2 cellular contexts compared by ENCODE assay signal in the genomic region with DNA sequence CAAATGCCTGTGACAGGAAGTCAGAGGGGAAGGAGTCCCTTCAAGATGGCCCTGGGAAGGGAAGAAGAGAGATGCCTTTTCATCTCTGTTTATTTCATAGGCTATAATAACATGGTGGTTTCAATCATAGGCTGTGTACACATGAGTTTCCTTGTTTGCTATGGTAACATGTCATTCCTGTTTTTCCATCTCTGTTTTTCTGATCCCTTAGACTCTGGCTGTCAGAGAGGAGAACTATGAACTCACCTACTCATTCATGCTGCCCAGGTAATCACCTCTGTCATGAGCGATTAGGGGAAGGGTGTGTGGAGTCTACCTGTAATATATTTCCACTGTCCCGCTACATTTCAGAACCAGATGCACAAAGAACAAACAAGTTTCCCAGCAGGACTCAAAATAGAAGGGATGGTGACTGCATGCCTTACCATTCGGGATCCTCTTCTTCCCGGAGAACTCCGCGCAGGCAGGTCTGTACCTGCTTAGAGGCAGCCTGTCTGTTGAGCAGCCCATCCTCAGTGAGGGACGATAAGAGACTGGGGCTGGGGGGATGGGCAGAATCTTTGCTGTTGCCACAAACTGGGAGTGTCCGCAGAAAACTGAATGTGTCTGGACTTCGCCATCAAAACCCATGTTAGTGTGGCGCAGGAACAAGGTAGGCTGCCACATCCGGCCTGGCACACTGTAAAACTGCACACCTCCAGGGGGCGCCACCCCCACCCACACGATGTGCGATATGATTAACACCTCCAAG.
A peak's percentile ranks its signal among the peaks of the same experiment; 100 is the strongest.
TF ChIP-seq lines count a peak whose summit lies in the region.

No MANE protein-coding gene starts in this region.

TF ChIP-seq in GM23338, 12 proteins besides CTCF, POLR2A, EP300 and RAD21:
- TF ChIP-seq POLR2AphosphoS5 (IDR thresholded peaks at IDR 0.05; ENCODE audit: low read depth) (no peak), STAT1 (IDR thresholded peaks at IDR 0.05; ENCODE audit: unreplicated experiment) (no peak), ZNF114 (CRISPR knock-in tag; IDR thresholded peaks at IDR 0.05) (no peak), EZH2phosphoT487 (IDR thresholded peaks at IDR 0.05; ENCODE audit: unreplicated experiment) (no peak), NANOG (IDR thresholded peaks at IDR 0.05; ENCODE audit: borderline replicate concordance) (no peak), CREB1 (CRISPR knock-in tag; IDR thresholded peaks at IDR 0.05; ENCODE audit: low read depth) (no peak), JUNB (IDR thresholded peaks at IDR 0.05; ENCODE audit: unreplicated experiment) (no peak), ZNF331 (CRISPR knock-in tag; IDR thresholded peaks at IDR 0.05; ENCODE audit: low read depth) (no peak)
- TF ChIP-seq, protein P1, sequence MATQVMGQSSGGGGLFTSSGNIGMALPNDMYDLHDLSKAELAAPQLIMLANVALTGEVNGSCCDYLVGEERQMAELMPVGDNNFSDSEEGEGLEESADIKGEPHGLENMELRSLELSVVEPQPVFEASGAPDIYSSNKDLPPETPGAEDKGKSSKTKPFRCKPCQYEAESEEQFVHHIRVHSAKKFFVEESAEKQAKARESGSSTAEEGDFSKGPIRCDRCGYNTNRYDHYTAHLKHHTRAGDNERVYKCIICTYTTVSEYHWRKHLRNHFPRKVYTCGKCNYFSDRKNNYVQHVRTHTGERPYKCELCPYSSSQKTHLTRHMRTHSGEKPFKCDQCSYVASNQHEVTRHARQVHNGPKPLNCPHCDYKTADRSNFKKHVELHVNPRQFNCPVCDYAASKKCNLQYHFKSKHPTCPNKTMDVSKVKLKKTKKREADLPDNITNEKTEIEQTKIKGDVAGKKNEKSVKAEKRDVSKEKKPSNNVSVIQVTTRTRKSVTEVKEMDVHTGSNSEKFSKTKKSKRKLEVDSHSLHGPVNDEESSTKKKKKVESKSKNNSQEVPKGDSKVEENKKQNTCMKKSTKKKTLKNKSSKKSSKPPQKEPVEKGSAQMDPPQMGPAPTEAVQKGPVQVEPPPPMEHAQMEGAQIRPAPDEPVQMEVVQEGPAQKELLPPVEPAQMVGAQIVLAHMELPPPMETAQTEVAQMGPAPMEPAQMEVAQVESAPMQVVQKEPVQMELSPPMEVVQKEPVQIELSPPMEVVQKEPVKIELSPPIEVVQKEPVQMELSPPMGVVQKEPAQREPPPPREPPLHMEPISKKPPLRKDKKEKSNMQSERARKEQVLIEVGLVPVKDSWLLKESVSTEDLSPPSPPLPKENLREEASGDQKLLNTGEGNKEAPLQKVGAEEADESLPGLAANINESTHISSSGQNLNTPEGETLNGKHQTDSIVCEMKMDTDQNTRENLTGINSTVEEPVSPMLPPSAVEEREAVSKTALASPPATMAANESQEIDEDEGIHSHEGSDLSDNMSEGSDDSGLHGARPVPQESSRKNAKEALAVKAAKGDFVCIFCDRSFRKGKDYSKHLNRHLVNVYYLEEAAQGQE (IDR thresholded peaks at IDR 0.05; ENCODE audit: unreplicated experiment), result no peak
- TF ChIP-seq, protein P2, sequence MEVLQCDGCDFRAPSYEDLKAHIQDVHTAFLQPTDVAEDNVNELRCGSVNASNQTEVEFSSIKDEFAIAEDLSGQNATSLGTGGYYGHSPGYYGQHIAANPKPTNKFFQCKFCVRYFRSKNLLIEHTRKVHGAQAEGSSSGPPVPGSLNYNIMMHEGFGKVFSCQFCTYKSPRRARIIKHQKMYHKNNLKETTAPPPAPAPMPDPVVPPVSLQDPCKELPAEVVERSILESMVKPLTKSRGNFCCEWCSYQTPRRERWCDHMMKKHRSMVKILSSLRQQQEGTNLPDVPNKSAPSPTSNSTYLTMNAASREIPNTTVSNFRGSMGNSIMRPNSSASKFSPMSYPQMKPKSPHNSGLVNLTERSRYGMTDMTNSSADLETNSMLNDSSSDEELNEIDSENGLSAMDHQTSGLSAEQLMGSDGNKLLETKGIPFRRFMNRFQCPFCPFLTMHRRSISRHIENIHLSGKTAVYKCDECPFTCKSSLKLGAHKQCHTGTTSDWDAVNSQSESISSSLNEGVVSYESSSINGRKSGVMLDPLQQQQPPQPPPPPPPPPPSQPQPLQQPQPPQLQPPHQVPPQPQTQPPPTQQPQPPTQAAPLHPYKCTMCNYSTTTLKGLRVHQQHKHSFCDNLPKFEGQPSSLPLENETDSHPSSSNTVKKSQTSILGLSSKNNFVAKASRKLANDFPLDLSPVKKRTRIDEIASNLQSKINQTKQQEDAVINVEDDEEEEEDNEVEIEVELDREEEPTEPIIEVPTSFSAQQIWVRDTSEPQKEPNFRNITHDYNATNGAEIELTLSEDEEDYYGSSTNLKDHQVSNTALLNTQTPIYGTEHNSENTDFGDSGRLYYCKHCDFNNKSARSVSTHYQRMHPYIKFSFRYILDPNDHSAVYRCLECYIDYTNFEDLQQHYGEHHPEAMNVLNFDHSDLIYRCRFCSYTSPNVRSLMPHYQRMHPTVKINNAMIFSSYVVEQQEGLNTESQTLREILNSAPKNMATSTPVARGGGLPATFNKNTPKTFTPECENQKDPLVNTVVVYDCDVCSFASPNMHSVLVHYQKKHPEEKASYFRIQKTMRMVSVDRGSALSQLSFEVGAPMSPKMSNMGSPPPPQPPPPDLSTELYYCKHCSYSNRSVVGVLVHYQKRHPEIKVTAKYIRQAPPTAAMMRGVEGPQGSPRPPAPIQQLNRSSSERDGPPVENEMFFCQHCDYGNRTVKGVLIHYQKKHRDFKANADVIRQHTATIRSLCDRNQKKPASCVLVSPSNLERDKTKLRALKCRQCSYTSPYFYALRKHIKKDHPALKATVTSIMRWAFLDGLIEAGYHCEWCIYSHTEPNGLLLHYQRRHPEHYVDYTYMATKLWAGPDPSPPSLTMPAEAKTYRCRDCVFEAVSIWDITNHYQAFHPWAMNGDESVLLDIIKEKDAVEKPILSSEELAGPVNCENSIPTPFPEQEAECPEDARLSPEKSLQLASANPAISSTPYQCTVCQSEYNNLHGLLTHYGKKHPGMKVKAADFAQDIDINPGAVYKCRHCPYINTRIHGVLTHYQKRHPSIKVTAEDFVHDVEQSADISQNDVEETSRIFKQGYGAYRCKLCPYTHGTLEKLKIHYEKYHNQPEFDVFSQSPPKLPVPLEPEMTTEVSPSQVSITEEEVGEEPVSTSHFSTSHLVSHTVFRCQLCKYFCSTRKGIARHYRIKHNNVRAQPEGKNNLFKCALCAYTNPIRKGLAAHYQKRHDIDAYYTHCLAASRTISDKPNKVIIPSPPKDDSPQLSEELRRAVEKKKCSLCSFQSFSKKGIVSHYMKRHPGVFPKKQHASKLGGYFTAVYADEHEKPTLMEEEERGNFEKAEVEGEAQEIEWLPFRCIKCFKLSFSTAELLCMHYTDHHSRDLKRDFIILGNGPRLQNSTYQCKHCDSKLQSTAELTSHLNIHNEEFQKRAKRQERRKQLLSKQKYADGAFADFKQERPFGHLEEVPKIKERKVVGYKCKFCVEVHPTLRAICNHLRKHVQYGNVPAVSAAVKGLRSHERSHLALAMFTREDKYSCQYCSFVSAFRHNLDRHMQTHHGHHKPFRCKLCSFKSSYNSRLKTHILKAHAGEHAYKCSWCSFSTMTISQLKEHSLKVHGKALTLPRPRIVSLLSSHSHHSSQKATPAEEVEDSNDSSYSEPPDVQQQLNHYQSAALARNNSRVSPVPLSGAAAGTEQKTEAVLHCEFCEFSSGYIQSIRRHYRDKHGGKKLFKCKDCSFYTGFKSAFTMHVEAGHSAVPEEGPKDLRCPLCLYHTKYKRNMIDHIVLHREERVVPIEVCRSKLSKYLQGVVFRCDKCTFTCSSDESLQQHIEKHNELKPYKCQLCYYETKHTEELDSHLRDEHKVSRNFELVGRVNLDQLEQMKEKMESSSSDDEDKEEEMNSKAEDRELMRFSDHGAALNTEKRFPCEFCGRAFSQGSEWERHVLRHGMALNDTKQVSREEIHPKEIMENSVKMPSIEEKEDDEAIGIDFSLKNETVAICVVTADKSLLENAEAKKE (CRISPR knock-in tag; IDR thresholded peaks at IDR 0.05), result no peak
TF ChIP-seq in GM23338: peak in this region for 0.

TF ChIP-seq in GM12878, 131 proteins besides CTCF, POLR2A, EP300 and RAD21:
- TF ChIP-seq CHD4 (IDR thresholded peaks at IDR 0.05) (peak; percentile 56; the same call in 1 of the 2 replicates), GATAD2B (conservative IDR thresholded peaks at IDR 0.05; ENCODE audit: low read depth) (no peak)
- TF ChIP-seq, protein P3, sequence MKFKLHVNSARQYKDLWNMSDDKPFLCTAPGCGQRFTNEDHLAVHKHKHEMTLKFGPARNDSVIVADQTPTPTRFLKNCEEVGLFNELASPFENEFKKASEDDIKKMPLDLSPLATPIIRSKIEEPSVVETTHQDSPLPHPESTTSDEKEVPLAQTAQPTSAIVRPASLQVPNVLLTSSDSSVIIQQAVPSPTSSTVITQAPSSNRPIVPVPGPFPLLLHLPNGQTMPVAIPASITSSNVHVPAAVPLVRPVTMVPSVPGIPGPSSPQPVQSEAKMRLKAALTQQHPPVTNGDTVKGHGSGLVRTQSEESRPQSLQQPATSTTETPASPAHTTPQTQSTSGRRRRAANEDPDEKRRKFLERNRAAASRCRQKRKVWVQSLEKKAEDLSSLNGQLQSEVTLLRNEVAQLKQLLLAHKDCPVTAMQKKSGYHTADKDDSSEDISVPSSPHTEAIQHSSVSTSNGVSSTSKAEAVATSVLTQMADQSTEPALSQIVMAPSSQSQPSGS (IDR thresholded peaks at IDR 0.05; ENCODE audit: low read length), result no peak
